Comparison of ENCODE assay signal across 1 cellular context in genomic region chr19:1875646-1876493, GRCh38.
TF ChIP-seq lines count a peak whose summit lies in the region.

No MANE protein-coding gene starts in this region.

TF ChIP-seq in K562, 482 proteins besides CTCF, POLR2A, EP300 and RAD21 (continued from another document and continues in another):
- TF ChIP-seq MGA (IDR thresholded peaks at IDR 0.05) (peak; percentile 92), FUS (optimal IDR thresholded peaks at IDR 0.05; ENCODE audit: low read depth, low read length) (peak; percentile 55), MEIS2 (IDR thresholded peaks at IDR 0.05; ENCODE audit: partially characterized antibody) (no peak), ZNF274 (IDR thresholded peaks at IDR 0.05; ENCODE audit: borderline replicate concordance, low read depth, low read length) (no peak), ZNF77 (CRISPR knock-in tag; IDR thresholded peaks at IDR 0.05) (no peak), TSHZ1 (CRISPR knock-in tag; IDR thresholded peaks at IDR 0.05) (no peak), ZNF165 (CRISPR knock-in tag; IDR thresholded peaks at IDR 0.05; ENCODE audit: borderline replicate concordance) (no peak), GTF2F1 (IDR thresholded peaks at IDR 0.05; ENCODE audit: low read depth, low read length) (0 out of 2 replicates have a peak, but pooled peaks have one; percentile 42), ZSCAN29 (IDR thresholded peaks at IDR 0.05) (no peak), MYC (IDR thresholded peaks at IDR 0.05; ENCODE audit: low read depth, low read length) (peak; percentile 93), MYC (CRISPR knock-in tag; IDR thresholded peaks at IDR 0.05; ENCODE audit: borderline replicate concordance, low read depth) (peak; percentile 51; the same call in 1 of the 2 replicates), SMARCA5 (IDR thresholded peaks at IDR 0.05) (peak; percentile 59; the same call in 1 of the 2 replicates), TCF7 (IDR thresholded peaks at IDR 0.05; ENCODE audit: borderline replicate concordance) (no peak), ZNF449 (CRISPR knock-in tag; IDR thresholded peaks at IDR 0.05) (no peak), NCOA2 (IDR thresholded peaks at IDR 0.05; ENCODE audit: partially characterized antibody in 2 of 2) (no peak), ZNF699 (CRISPR knock-in tag; IDR thresholded peaks at IDR 0.05; ENCODE audit: insufficient replicate concordance) (no peak), BRD9 (IDR thresholded peaks at IDR 0.05; ENCODE audit: low read depth, partially characterized antibody) (no peak), ZNF507 (tag; conservative IDR thresholded peaks at IDR 0.05) (no peak), KDM2B (CRISPR knock-in tag; IDR thresholded peaks at IDR 0.05) (peak; percentile 77; the same call in 1 of the 2 replicates), CHAMP1 (IDR thresholded peaks at IDR 0.05) (no peak), DPF2 (IDR thresholded peaks at IDR 0.05) (no peak), FOXJ3 (CRISPR knock-in tag; IDR thresholded peaks at IDR 0.05) (no peak), THRAP3 (IDR thresholded peaks at IDR 0.05; ENCODE audit: borderline replicate concordance) (no peak), E2F3 (CRISPR knock-in tag; IDR thresholded peaks at IDR 0.05) (peak; percentile 76; the same call in 1 of the 2 replicates)
- TF ChIP-seq, protein P1, sequence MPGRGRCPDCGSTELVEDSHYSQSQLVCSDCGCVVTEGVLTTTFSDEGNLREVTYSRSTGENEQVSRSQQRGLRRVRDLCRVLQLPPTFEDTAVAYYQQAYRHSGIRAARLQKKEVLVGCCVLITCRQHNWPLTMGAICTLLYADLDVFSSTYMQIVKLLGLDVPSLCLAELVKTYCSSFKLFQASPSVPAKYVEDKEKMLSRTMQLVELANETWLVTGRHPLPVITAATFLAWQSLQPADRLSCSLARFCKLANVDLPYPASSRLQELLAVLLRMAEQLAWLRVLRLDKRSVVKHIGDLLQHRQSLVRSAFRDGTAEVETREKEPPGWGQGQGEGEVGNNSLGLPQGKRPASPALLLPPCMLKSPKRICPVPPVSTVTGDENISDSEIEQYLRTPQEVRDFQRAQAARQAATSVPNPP (IDR thresholded peaks at IDR 0.05; ENCODE audit: borderline replicate concordance, insufficient read depth, insufficient read length): no peak
